ENCODE assay signal across 8 cellular contexts in genomic region chr11:70203749-70204465, GRCh38. TPM values are rescaled to one million over a fixed set of nuclear protein-coding genes. Genes with fewer than 3 reads are reported as not detected.
DNase-seq lines count a peak whose midpoint lies in the region; ATAC-seq and TF ChIP-seq lines count a peak whose summit lies in the region.

No MANE protein-coding gene starts in this region.

- TF ChIP-seq CTCF in A673 (conservative IDR thresholded peaks at IDR 0.05; ENCODE audit: low read depth, low read length) (no peak), Panc1 (IDR thresholded peaks at IDR 0.05) (no peak), fibroblast of the aortic adventitia (IDR thresholded peaks at IDR 0.05; ENCODE audit: insufficient read depth, low read length) (no peak), neural progenitor cell (IDR thresholded peaks at IDR 0.05) (no peak)

- H3K27me3 ChIP-seq in A673 (replicated peaks; ENCODE audit: insufficient read depth, low read depth, low read length, poor library complexity) (no peaks in the 10 kb centered on the region), Panc1 (ENCODE audit: control insufficient read depth, insufficient read depth, low read length) (no peaks in the 10 kb centered on the region), neural progenitor cell (no peaks in the 10 kb centered on the region)

- DNase-seq in A673 (ENCODE audit: low spot score) (peak; percentile 89), Panc1 (ENCODE audit: low read depth, low spot score) (peak; percentile 57), fibroblast of the aortic adventitia (ENCODE audit: low read depth) (peak; percentile 86), neural progenitor cell (ENCODE audit: low spot score) (peak; percentile 49)
- peak; percentile 92 for DNase-seq in activated T-cell treated with anti-CD3 and anti-CD28 coated beads, Interleukin-2, amount 50 U/mL, for 72 hours
- DNase-seq in stimulated activated naive CD8-positive, alpha-beta T cell treated with anti-CD3 and anti-CD28 coated beads, Interleukin-15, amount 100 ng/mL, for 72 hours, result peak; percentile 79 to 86

- in situ Hi-C loops in Panc1 (cut with HindIII; ENCODE audit: low pct_unique_long_range_greater_than_20kb, low sequenced_read_pairs), result no loop called here

- peaks cover 29% of the 10 kb centered on the region for H3K79me2 ChIP-seq in neural progenitor cell (ENCODE audit: low read depth)

- ATAC-seq in GM18858 (IDR thresholded peaks at IDR 0.05; ENCODE audit: unreplicated experiment) (peak; percentile 15), HG03135 (IDR thresholded peaks at IDR 0.05; ENCODE audit: unreplicated experiment) (peak; percentile 39), Panc1 (peak; percentile 31)
- ATAC-seq in activated T-cell treated with anti-CD3 and anti-CD28 coated beads, Interleukin-2, amount 50 U/mL, for 72 hours (replicated peaks in 1 of 2), result peak; percentile 75 to 80
- ATAC-seq in stimulated activated naive CD8-positive, alpha-beta T cell treated with anti-CD3 and anti-CD28 coated beads, Interleukin-15, amount 100 ng/mL, for 72 hours, result peak; percentile 79

- POLR2A ChIA-PET in A673 (lab: Charles Lee; ENCODE audit: low non-redundant PET), result no interaction called here
- POLR2A ChIA-PET in Panc1 (lab: Charles Lee), result no interaction called here

- intact Hi-C loops in A673 (cut with micrococcal nuclease; ENCODE audit: unreplicated experiment) (loop anchor here (5.0 kb wide), 1 partner anchor 63 kb away; no protein-coding TSS in a partner anchor), Panc1 (cut with micrococcal nuclease; ENCODE audit: unreplicated experiment) (no loop called here)

- H3K27ac ChIP-seq in A673 (ENCODE audit: low read depth, low read length, poor library complexity, severe bottlenecking) (peak overlapping the region; percentile 93), Panc1 (ENCODE audit: low read length) (peak overlapping the region; percentile 90), neural progenitor cell (no peak overlapping the region)

- H3K4me1 ChIP-seq in A673 (ENCODE audit: insufficient read depth, low read length, poor library complexity, severe bottlenecking) (peaks cover 10% of the 10 kb centered on the region), Panc1 (ENCODE audit: control insufficient read depth, insufficient read depth, low read length) (peaks cover 21% of the 10 kb centered on the region), neural progenitor cell (peaks cover 7% of the 10 kb centered on the region)

- H3F3A ChIP-seq in neural progenitor cell (ENCODE audit: low read depth), result peaks cover 5% of the 10 kb centered on the region

- H3K4me3 ChIP-seq in A673 (ENCODE audit: low read depth, low read length, poor library complexity, severe bottlenecking), result peak overlapping the region; percentile 83
- H3K4me3 ChIP-seq in Panc1 (ENCODE audit: low read depth in 2 of 2, low read length in 2 of 2), result peak overlapping the region; percentile 85 to 94
- H3K4me3 ChIP-seq in fibroblast of the aortic adventitia (ENCODE audit: low read depth, low read length), result peak overlapping the region; percentile 98
- H3K4me3 ChIP-seq in neural progenitor cell, result peak overlapping the region; percentile 71

- H4K20me1 ChIP-seq in neural progenitor cell (ENCODE audit: low read depth), result peaks cover 49% of the 10 kb centered on the region

- peaks cover 9 to 27% of the 10 kb centered on the region in 2 donors for H3K36me3 Mint-ChIP-seq in activated T-cell treated with anti-CD3 and anti-CD28 coated beads, Interleukin-2, amount 50 U/mL, for 72 hours (ENCODE audit: insufficient read depth in 2 of 2)
- peaks cover 16% of the 10 kb centered on the region for H3K36me3 Mint-ChIP-seq in neural progenitor cell

- H2AFZ ChIP-seq in neural progenitor cell (replicated peaks), result no peak overlapping the region

- H3K4me2 ChIP-seq in neural progenitor cell, result peak overlapping the region; percentile 88

- no peaks in the 10 kb centered on the region for H3K9me3 ChIP-seq in A673 (ENCODE audit: low read depth, low read length, poor library complexity, severe bottlenecking)
- no peaks in the 10 kb centered on the region for H3K9me3 ChIP-seq in Panc1 (ENCODE audit: control insufficient read depth, insufficient read depth, low read depth, low read length)
- H3K9me3 ChIP-seq in neural progenitor cell (ENCODE audit: low read depth), result no peaks in the 10 kb centered on the region

- H3K4me1 Mint-ChIP-seq in activated T-cell treated with anti-CD3 and anti-CD28 coated beads, Interleukin-2, amount 50 U/mL, for 72 hours (ENCODE audit: low read depth), result peaks cover 48% of the 10 kb centered on the region
- peaks cover 24% of the 10 kb centered on the region for H3K4me1 Mint-ChIP-seq in neural progenitor cell
- H3K4me1 Mint-ChIP-seq in stimulated activated naive CD8-positive, alpha-beta T cell treated with anti-CD3 and anti-CD28 coated beads, Interleukin-15, amount 100 ng/mL, for 72 hours, result peaks cover 55% of the 10 kb centered on the region

- peak overlapping the region; percentile 99 for H3K27ac Mint-ChIP-seq in activated T-cell treated with anti-CD3 and anti-CD28 coated beads, Interleukin-2, amount 50 U/mL, for 72 hours
- H3K27ac Mint-ChIP-seq in neural progenitor cell, result peak overlapping the region; percentile 86
- H3K27ac Mint-ChIP-seq in stimulated activated naive CD8-positive, alpha-beta T cell treated with anti-CD3 and anti-CD28 coated beads, Interleukin-15, amount 100 ng/mL, for 72 hours, result peak overlapping the region; percentile 97 to 99

- H3K4me3 Mint-ChIP-seq in activated T-cell treated with anti-CD3 and anti-CD28 coated beads, Interleukin-2, amount 50 U/mL, for 72 hours, result peak overlapping the region; percentile 98 to 99
- peak overlapping the region; percentile 95 for H3K4me3 Mint-ChIP-seq in neural progenitor cell
- H3K4me3 Mint-ChIP-seq in stimulated activated naive CD8-positive, alpha-beta T cell treated with anti-CD3 and anti-CD28 coated beads, Interleukin-15, amount 100 ng/mL, for 72 hours, result peak overlapping the region; percentile 97 to 98

- H3K9ac ChIP-seq in neural progenitor cell, result peak overlapping the region; percentile 78

- TSS peak; percentile 75 for BruUV-seq in A673 (replicated peaks; lab: Mats Ljungman, UMichigan)
- BruUV-seq in Panc1 (replicated peaks; lab: Mats Ljungman, UMichigan), result TSS peak; percentile 90

- H3K36me3 ChIP-seq in A673 (ENCODE audit: insufficient read depth, low read length, poor library complexity, severe bottlenecking) (peaks cover 44% of the 10 kb centered on the region), Panc1 (ENCODE audit: control insufficient read depth, insufficient read depth, low read length) (peaks cover 3% of the 10 kb centered on the region), neural progenitor cell (no peaks in the 10 kb centered on the region)

- H3K27me3 Mint-ChIP-seq in activated T-cell treated with anti-CD3 and anti-CD28 coated beads, Interleukin-2, amount 50 U/mL, for 72 hours (ENCODE audit: low read depth), result no peaks in the 10 kb centered on the region
- peaks cover 8% of the 10 kb centered on the region for H3K27me3 Mint-ChIP-seq in neural progenitor cell (ENCODE audit: insufficient read depth, low read depth)
- H3K27me3 Mint-ChIP-seq in stimulated activated naive CD8-positive, alpha-beta T cell treated with anti-CD3 and anti-CD28 coated beads, Interleukin-15, amount 100 ng/mL, for 72 hours, result no peaks in the 10 kb centered on the region

- CTCF ChIA-PET in A673 (lab: Charles Lee) (interaction anchor here (0.5 kb wide), 1 partner anchor 288 kb away, joined by 10 read pairs; no protein-coding TSS in a partner anchor), Panc1 (lab: Charles Lee) (interaction anchor here (0.5 kb wide), 1 partner anchor 53 kb away, joined by 5 read pairs; no protein-coding TSS in a partner anchor)

- no peaks in the 10 kb centered on the region for H3K9me3 Mint-ChIP-seq in activated T-cell treated with anti-CD3 and anti-CD28 coated beads, Interleukin-2, amount 50 U/mL, for 72 hours
- no peaks in the 10 kb centered on the region for H3K9me3 Mint-ChIP-seq in neural progenitor cell
- H3K9me3 Mint-ChIP-seq in stimulated activated naive CD8-positive, alpha-beta T cell treated with anti-CD3 and anti-CD28 coated beads, Interleukin-15, amount 100 ng/mL, for 72 hours, result no peaks in the 10 kb centered on the region

RNA-seq across cellular contexts. Expression of gene FADD, which starts 0.8 kb away (rescaled TPM):
- total RNA-seq in A673 (2021), result 53.7 and 62.7 TPM in 2 replicates
- 47.3 TPM for total RNA-seq in Panc1 (2021; ENCODE audit: unreplicated experiment)
- 50.4 TPM for polyA plus RNA-seq in Panc1 (2012; ENCODE audit: insufficient read length)
- 10 to 100 TPM; 27.0 to 31.4 TPM for total RNA-seq in activated T-cell treated with anti-CD3 and anti-CD28 coated beads, Interleukin-2, amount 50 U/mL, for 72 hours
- total RNA-seq in fibroblast of the aortic adventitia (ENCODE audit: low replicate concordance), result 21.8 and 30.8 TPM in 2 replicates
- total RNA-seq in neural progenitor cell (ENCODE audit: low replicate concordance), result 18.9 and 33.6 TPM in 2 replicates

Comparison
In these comparisons a context has a peak if more than half of its experiments do, and no peak if none do; other contexts are left out.
1. ATAC-seq: peak in every context shown above with its lines; median percentile 79 in stimulated activated naive CD8-positive, alpha-beta T cell treated with anti-CD3 and anti-CD28 coated beads, Interleukin-15, amount 100 ng/mL, for 72 hours; 78 in activated T-cell treated with anti-CD3 and anti-CD28 coated beads, Interleukin-2, amount 50 U/mL, for 72 hours; 39 in HG03135; 31 in Panc1; 15 in GM18858.